13 cellular contexts compared by ENCODE assay signal in the genomic region with DNA sequence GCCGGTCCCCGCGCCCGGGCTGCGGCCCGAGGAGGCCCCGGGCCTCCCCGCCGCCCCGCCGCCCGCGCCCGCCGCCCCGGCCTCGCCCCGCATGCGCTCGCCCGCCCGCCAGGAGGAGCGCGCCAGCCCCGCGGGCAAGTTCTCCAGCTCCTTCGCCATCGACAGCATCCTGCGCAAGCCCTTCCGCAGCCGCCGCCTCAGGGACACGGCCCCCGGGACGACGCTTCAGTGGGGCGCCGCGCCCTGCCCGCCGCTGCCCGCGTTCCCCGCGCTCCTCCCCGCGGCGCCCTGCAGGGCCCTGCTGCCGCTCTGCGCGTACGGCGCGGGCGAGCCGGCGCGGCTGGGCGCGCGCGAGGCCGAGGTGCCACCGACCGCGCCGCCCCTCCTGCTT. TPM values are rescaled to one million over a fixed set of nuclear protein-coding genes. Genes with fewer than 3 reads are reported as not detected.
DNase-seq lines count a peak whose midpoint lies in the region; ATAC-seq and TF ChIP-seq lines count a peak whose summit lies in the region.
"Had no signal": no experiment of that assay in that cellular context is flagged by ENCODE, and none has a peak within 500 bp of the region (broad histone marks: within the 10 kb centered on the region; RNA-seq: fewer than 3 reads in every experiment).

No MANE protein-coding gene starts in this region.

- DNase-seq in EH (ENCODE audit: low read depth) (peak; percentile 20), Panc1 (ENCODE audit: low read depth, low spot score) (no peak), esophagus squamous epithelium (lab: John Stamatoyannopoulos, UW) (no peak), prostate gland (ENCODE audit: low spot score) (no peak), KG1 (lab: John Stamatoyannopoulos, UW) (no peak), inferior parietal cortex (ENCODE audit: extremely low spot score) (no peak)
- DNase-seq in CD4-positive, alpha-beta memory T cell: no peak
- DNase-seq: activated CD4-positive, CD25-positive, alpha-beta regulatory T cell; left cardiac atrium; NCI-H1417 treated with DMSO at 0.1 percent for 48 hours; NCI-H524 treated with DMSO at 0.1 percent for 48 hours had no signal

- TF ChIP-seq CTCF in Panc1 (IDR thresholded peaks at IDR 0.05) (no peak), esophagus squamous epithelium (IDR thresholded peaks at IDR 0.05) (no peak), prostate gland (IDR thresholded peaks at IDR 0.05) (no peak)

- H3K4me3 ChIP-seq in Panc1 (ENCODE audit: low read depth in 2 of 2, low read length in 2 of 2) (peak overlapping the region; percentile 56 to 81), esophagus squamous epithelium (peak overlapping the region; percentile 62 to 75 (median 66)), prostate gland (peak overlapping the region; percentile 50 to 56)
- no peak overlapping the region for H3K4me3 ChIP-seq in CD4-positive, alpha-beta memory T cell (ENCODE audit: low read length in 2 of 2)

- POLR2A ChIA-PET in Panc1 (lab: Charles Lee): no interaction called here
- POLR2A ChIA-PET in CD4-positive, alpha-beta memory T cell (lab: Charles Lee; ENCODE audit: partially characterized antibody): no interaction called here

- CTCF ChIA-PET in Panc1 (lab: Charles Lee): no interaction called here
- CTCF ChIA-PET in CD4-positive, alpha-beta memory T cell (lab: Charles Lee; ENCODE audit: partially characterized antibody): no interaction called here

- no peaks in the 10 kb centered on the region for H3K36me3 Mint-ChIP-seq in CD4-positive, alpha-beta memory T cell

- in situ Hi-C loops in Panc1 (cut with HindIII; ENCODE audit: low pct_unique_long_range_greater_than_20kb, low sequenced_read_pairs): no loop called here

- WGBS in esophagus squamous epithelium, 2 donors: no CpG with 5 or more reads among the region's 67 CpGs
- WGBS in prostate gland: 4% methylated on average over 19 of the region's 67 CpGs

- no peak for TF ChIP-seq POLR2A in esophagus squamous epithelium (IDR thresholded peaks at IDR 0.05)
- no peak for TF ChIP-seq POLR2A in prostate gland (IDR thresholded peaks at IDR 0.05)

- H3K4me1 ChIP-seq in Panc1 (ENCODE audit: control insufficient read depth, insufficient read depth, low read length): peaks cover 27% of the 10 kb centered on the region
- peaks cover 7 to 61% (median 9%) of the 10 kb centered on the region in 3 donors for H3K4me1 ChIP-seq in esophagus squamous epithelium
- no peaks in the 10 kb centered on the region for H3K4me1 ChIP-seq in prostate gland (replicated peaks)
- peaks cover 10% of the 10 kb centered on the region for H3K4me1 ChIP-seq in CD4-positive, alpha-beta memory T cell (ENCODE audit: insufficient read depth, low read length)

- peaks cover 41 to 50% of the 10 kb centered on the region in 2 donors for H3K27me3 Mint-ChIP-seq in CD4-positive, alpha-beta memory T cell

- H3K27ac ChIP-seq in Panc1 (ENCODE audit: low read length): no peak overlapping the region
- H3K27ac ChIP-seq in esophagus squamous epithelium: peak overlapping the region; percentile 88 to 95 (median 92)
- peak overlapping the region; percentile 19 to 90 for H3K27ac ChIP-seq in prostate gland
- H3K27ac ChIP-seq in CD4-positive, alpha-beta memory T cell (ENCODE audit: low read depth, low read length): no peak overlapping the region

- H3K4me1 Mint-ChIP-seq in CD4-positive, alpha-beta memory T cell: peaks cover 17 to 39% (median 29%) of the 10 kb centered on the region in 4 donors

- H3K27ac Mint-ChIP-seq in CD4-positive, alpha-beta memory T cell: no peak overlapping the region

- BruUV-seq in Panc1 (replicated peaks; lab: Mats Ljungman, UMichigan): no TSS peak

- intact Hi-C loops in Panc1 (cut with micrococcal nuclease; ENCODE audit: unreplicated experiment): loop anchor here (5.0 kb wide), 1 partner anchor 74 kb away; a partner anchor contains a TSS
- intact Hi-C loops in esophagus squamous epithelium (cut with DNase I): no loop called here
- intact Hi-C loops in prostate gland (cut with DNase I): loop anchor here (5.0 kb wide), 2 partner anchors 69 to 401 kb away; no protein-coding TSS in a partner anchor
- intact Hi-C loops in CD4-positive, alpha-beta memory T cell (cut with micrococcal nuclease): no loop called here

- H3K9me3 Mint-ChIP-seq in CD4-positive, alpha-beta memory T cell: peaks cover 0 to 5% (median 0%) of the 10 kb centered on the region in 8 donors

- no peak overlapping the region for H3K4me3 Mint-ChIP-seq in CD4-positive, alpha-beta memory T cell

- H3K27me3 ChIP-seq in Panc1 (ENCODE audit: control insufficient read depth, insufficient read depth, low read length): no peaks in the 10 kb centered on the region
- H3K27me3 ChIP-seq in esophagus squamous epithelium: peaks cover 0 to 79% (median 0%) of the 10 kb centered on the region in 4 donors
- H3K27me3 ChIP-seq in prostate gland (replicated peaks; ENCODE audit: insufficient read depth): no peaks in the 10 kb centered on the region
- peaks cover 18% of the 10 kb centered on the region for H3K27me3 ChIP-seq in CD4-positive, alpha-beta memory T cell (ENCODE audit: insufficient read depth, low read length)

- ATAC-seq in Panc1 (peak; percentile 14), HG02759 (IDR thresholded peaks at IDR 0.05; ENCODE audit: unreplicated experiment) (no peak)

- H3K36me3 ChIP-seq in Panc1 (ENCODE audit: control insufficient read depth, insufficient read depth, low read length) (no peaks in the 10 kb centered on the region), esophagus squamous epithelium (no peaks in the 10 kb centered on the region), prostate gland (no peaks in the 10 kb centered on the region)
- H3K36me3 ChIP-seq in CD4-positive, alpha-beta memory T cell (ENCODE audit: insufficient read depth, low read length): no peaks in the 10 kb centered on the region

- H3K9me3 ChIP-seq in Panc1 (ENCODE audit: control insufficient read depth, insufficient read depth, low read depth, low read length) (no peaks in the 10 kb centered on the region), esophagus squamous epithelium (no peaks in the 10 kb centered on the region), prostate gland (no peaks in the 10 kb centered on the region)
- no peaks in the 10 kb centered on the region for H3K9me3 ChIP-seq in CD4-positive, alpha-beta memory T cell (ENCODE audit: control insufficient read depth in 1 of 2, low read length in 2 of 2)

RNA-seq across cellular contexts. Expression of a gene that starts 1.5 kb away (rescaled TPM):
- 11.7 TPM for total RNA-seq in Panc1 (2021; ENCODE audit: unreplicated experiment)
- polyA plus RNA-seq in Panc1 (2012; ENCODE audit: insufficient read length): 8.6 TPM
- 10 to 100 TPM in 3 of 4 donors, 1 to 10 TPM in 1; 8.1 to 13.0 (median 10.7) TPM for total RNA-seq in esophagus squamous epithelium
- 10 to 100 TPM; 20.3 to 38.6 TPM for total RNA-seq in prostate gland
- total RNA-seq in CD4-positive, alpha-beta memory T cell: not detected
- polyA plus RNA-seq in CD4-positive, alpha-beta memory T cell: not detected
- total RNA-seq: left cardiac atrium, SK-MEL-5 had no signal

Comparison
In these comparisons a context has a peak if more than half of its experiments do, and no peak if none do; other contexts are left out.
1. H3K27ac ChIP-seq: peak in esophagus squamous epithelium (4 of 4) and prostate gland (2 of 2); none in Panc1 (single experiment) and CD4-positive, alpha-beta memory T cell (single experiment).
2. H3K4me3 ChIP-seq: peak in Panc1 (2 of 2), esophagus squamous epithelium (4 of 4) and prostate gland (2 of 2); none in CD4-positive, alpha-beta memory T cell (0 of 2).
3. RNA of a gene that starts 1.5 kb away (total RNA-seq): 20.3 to 38.6 TPM in prostate gland, 11.7 TPM in Panc1 (single experiment) and 8.1 to 13.0 TPM in esophagus squamous epithelium; not detected in CD4-positive, alpha-beta memory T cell; every median in the first group is over 4 times any median in the second.
4. intact Hi-C loops: an anchor here in Panc1 (5.0 kb wide) and prostate gland (5.0 kb wide); none called in esophagus squamous epithelium and CD4-positive, alpha-beta memory T cell.